ENCODE assay signal across 9 cellular contexts in genomic region chr6:7267521-7268091, GRCh38. TPM values are rescaled to one million over a fixed set of nuclear protein-coding genes. Genes with fewer than 3 reads are reported as not detected.
DNase-seq lines count a peak whose midpoint lies in the region; TF ChIP-seq lines count a peak whose summit lies in the region.
"Had no signal": no experiment of that assay in that cellular context is flagged by ENCODE, and none has a peak within 500 bp of the region (broad histone marks: within the 10 kb centered on the region; RNA-seq: fewer than 3 reads in every experiment).

No MANE protein-coding gene starts in this region.

- H3K9ac ChIP-seq in adipocyte (ENCODE audit: low read length) = no peak overlapping the region

- peaks cover 3% of the 10 kb centered on the region for H3K9me3 Mint-ChIP-seq in activated naive CD4-positive, alpha-beta T cell treated with anti-CD3 and anti-CD28 coated beads for 36 hours

- no peaks in the 10 kb centered on the region for H3K27me3 Mint-ChIP-seq in activated naive CD4-positive, alpha-beta T cell treated with anti-CD3 and anti-CD28 coated beads for 36 hours (ENCODE audit: low read depth)

- H3K4me3 ChIP-seq in adipocyte (ENCODE audit: low read length) = no peak overlapping the region
- H3K4me3 ChIP-seq in tibial artery = no peak overlapping the region

- no peaks in the 10 kb centered on the region for H3K27me3 ChIP-seq in adipocyte (replicated peaks; ENCODE audit: control insufficient read depth, insufficient read depth, low read length)
- H3K27me3 ChIP-seq in tibial artery = no peaks in the 10 kb centered on the region

- no peaks in the 10 kb centered on the region for H3K36me3 ChIP-seq in adipocyte (ENCODE audit: control insufficient read depth, insufficient read depth, low read length, severe bottlenecking)
- no peaks in the 10 kb centered on the region for H3K36me3 ChIP-seq in tibial artery

- intact Hi-C loops in activated naive CD4-positive, alpha-beta T cell treated with anti-CD3 and anti-CD28 coated beads for 36 hours (cut with micrococcal nuclease) = no loop called here
- intact Hi-C loops in tibial artery (cut with DNase I; ENCODE audit: low total_unique reads) = no loop called here

- no peak overlapping the region for H3K27ac Mint-ChIP-seq in activated naive CD4-positive, alpha-beta T cell treated with anti-CD3 and anti-CD28 coated beads for 36 hours

- peak; percentile 38 for DNase-seq in activated naive CD4-positive, alpha-beta T cell treated with anti-CD3 and anti-CD28 coated beads for 36 hours
- DNase-seq in activated naive CD4-positive, alpha-beta T cell (lab: John Stamatoyannopoulos, UW) = no peak
- DNase-seq in adipocyte (ENCODE audit: low read depth) = peak; percentile 93
- DNase-seq in hepatic stellate cell (ENCODE audit: low spot score) = peak; percentile 97
- DNase-seq in tibial artery = peak; percentile 73 to 75
- DNase-seq in NCI-H510A (lab: John Stamatoyannopoulos, UW) = no peak
- DNase-seq in DMS79 (lab: John Stamatoyannopoulos, UW) = no peak
- no peak for DNase-seq in NCI-H2081 treated with DMSO at 0.1 percent for 48 hours (lab: John Stamatoyannopoulos, UW)
- DNase-seq: NCI-H187 treated with DMSO at 0.1 percent for 48 hours had no signal

- CTCF ChIA-PET in activated naive CD4-positive, alpha-beta T cell treated with anti-CD3 and anti-CD28 coated beads for 36 hours (lab: Charles Lee) = no interaction called here

- TF ChIP-seq CTCF in tibial artery (IDR thresholded peaks at IDR 0.05) = no peak

- H3K27ac ChIP-seq in tibial artery = no peak overlapping the region

- no peaks in the 10 kb centered on the region for H3K36me3 Mint-ChIP-seq in activated naive CD4-positive, alpha-beta T cell treated with anti-CD3 and anti-CD28 coated beads for 36 hours (ENCODE audit: low read depth)

- no peak overlapping the region for H3K4me3 Mint-ChIP-seq in activated naive CD4-positive, alpha-beta T cell treated with anti-CD3 and anti-CD28 coated beads for 36 hours

- H3K9me3 ChIP-seq in adipocyte (ENCODE audit: control insufficient read depth, low read length) (no peaks in the 10 kb centered on the region), tibial artery (no peaks in the 10 kb centered on the region)

- H3K4me1 ChIP-seq in adipocyte (ENCODE audit: control insufficient read depth, insufficient read depth, low read length) (peaks cover 14% of the 10 kb centered on the region), tibial artery (peaks cover 0 to 6% (median 0%) of the 10 kb centered on the region in 4 donors)

- H3K4me1 Mint-ChIP-seq in activated naive CD4-positive, alpha-beta T cell treated with anti-CD3 and anti-CD28 coated beads for 36 hours (ENCODE audit: low read depth) = no peaks in the 10 kb centered on the region

RNA-seq across cellular contexts. Expression of gene SSR1, which starts 45.4 kb away (rescaled TPM):
- total RNA-seq in activated naive CD4-positive, alpha-beta T cell treated with anti-CD3 and anti-CD28 coated beads for 36 hours = 100 to 1,000 TPM; 116 to 121 TPM

Comparison
In these comparisons a context has a peak if more than half of its experiments do, and no peak if none do; other contexts are left out.
1. DNase-seq: peak in activated naive CD4-positive, alpha-beta T cell treated with anti-CD3 and anti-CD28 coated beads for 36 hours (single experiment), adipocyte (single experiment), hepatic stellate cell (single experiment) and tibial artery (2 of 2); none in activated naive CD4-positive, alpha-beta T cell (0 of 4), NCI-H510A (single experiment), DMS79 (single experiment) and NCI-H2081 treated with DMSO at 0.1 percent for 48 hours (single experiment).